8 cellular contexts compared by ENCODE assay signal in the genomic region with DNA sequence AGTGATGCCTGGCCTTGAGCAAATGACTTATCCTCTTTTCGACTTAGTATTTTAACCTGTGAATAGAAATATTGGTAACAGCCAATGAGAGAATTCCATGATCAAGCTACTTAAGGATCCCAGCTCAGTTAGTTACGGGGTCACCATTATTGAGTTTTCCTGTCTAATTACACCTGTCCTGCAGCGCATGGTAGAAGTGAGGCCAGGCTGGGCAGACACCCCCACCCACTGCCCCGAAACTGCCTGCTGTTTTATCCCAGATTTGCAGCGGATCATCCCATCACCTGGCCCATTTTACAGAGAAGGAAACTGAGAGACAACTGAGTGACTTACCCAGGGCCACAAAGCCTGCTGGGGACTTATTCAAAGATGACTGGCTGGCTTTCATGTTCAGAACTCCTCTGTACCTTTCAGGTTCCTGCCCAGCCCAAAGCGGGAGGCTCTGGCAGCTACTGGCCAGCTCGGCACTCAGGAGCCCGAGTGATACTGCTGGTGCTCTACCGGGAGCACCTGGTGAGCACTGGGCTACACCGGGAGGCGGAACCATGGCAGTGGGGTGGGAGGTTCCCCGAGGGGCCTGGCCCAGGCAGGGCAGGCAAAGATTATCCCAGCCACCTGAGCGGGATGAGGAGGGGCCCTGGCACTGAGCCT. TPM values are rescaled to one million over a fixed set of nuclear protein-coding genes. Genes with fewer than 3 reads are reported as not detected.
DNase-seq lines count a peak whose midpoint lies in the region; ATAC-seq and TF ChIP-seq lines count a peak whose summit lies in the region.

No MANE protein-coding gene starts in this region.

- peak overlapping the region; percentile 97 for H3K4me3 Mint-ChIP-seq in Caco-2 (ENCODE audit: unreplicated experiment)

- ATAC-seq in GM21515 (IDR thresholded peaks at IDR 0.05; ENCODE audit: unreplicated experiment) = no peak

- TF ChIP-seq POLR2A in Peyer's patch (IDR thresholded peaks at IDR 0.05) = no peak
- no peak for TF ChIP-seq POLR2A in esophagus muscularis mucosa (IDR thresholded peaks at IDR 0.05; ENCODE audit: low read depth)

- peaks cover 11% of the 10 kb centered on the region for H3K4me1 Mint-ChIP-seq in Caco-2 (ENCODE audit: low read depth, unreplicated experiment)

- peak overlapping the region; percentile 99 for H3K4me2 ChIP-seq in osteoblast (ENCODE audit: insufficient read depth, low read length)

- TF ChIP-seq CTCF in Caco-2 (IDR thresholded peaks at IDR 0.05; ENCODE audit: insufficient read depth in 1 of 2, low read depth in 1 of 2, low read length in 1 of 2, severe bottlenecking in 1 of 2, unreplicated experiment in 1 of 2) (no peak), Peyer's patch (IDR thresholded peaks at IDR 0.05) (no peak), esophagus muscularis mucosa (IDR thresholded peaks at IDR 0.05) (no peak), osteoblast (IDR thresholded peaks at IDR 0.05; ENCODE audit: extremely low read depth, low read depth, low read length) (no peak)

- H3K27ac Mint-ChIP-seq in Caco-2 (ENCODE audit: unreplicated experiment) = peak overlapping the region; percentile 95

- no peak overlapping the region for H2AFZ ChIP-seq in osteoblast (ENCODE audit: low read length)

- no TSS peak for BruUV-seq in Caco-2 (replicated peaks; lab: Mats Ljungman, UMichigan)

- intact Hi-C loops in Caco-2 (cut with micrococcal nuclease; ENCODE audit: unreplicated experiment) (no loop called here), esophagus muscularis mucosa (cut with DNase I) (no loop called here)

- H3K9me3 Mint-ChIP-seq in Caco-2 (ENCODE audit: unreplicated experiment) = no peaks in the 10 kb centered on the region

- POLR2A ChIA-PET in Caco-2 (lab: Charles Lee) = interaction anchor here (0.6 to 1.1 kb wide), 3 partner anchors 8 to 89 kb away, joined by 5 to 6 read pairs (median 5); partner anchors contain the start of gene FIBP

- H3K79me2 ChIP-seq in osteoblast (ENCODE audit: insufficient read depth, low read length) = peaks cover 47% of the 10 kb centered on the region

- peak overlapping the region; percentile 95 to 99 (median 97) for H3K27ac ChIP-seq in Peyer's patch
- peak overlapping the region; percentile 98 to 100 (median 98) for H3K27ac ChIP-seq in esophagus muscularis mucosa (replicated peaks in 1 of 4)
- peak overlapping the region; percentile 82 for H3K27ac ChIP-seq in osteoblast (ENCODE audit: low read depth, low read length)

- H3K36me3 Mint-ChIP-seq in Caco-2 (ENCODE audit: insufficient read depth, unreplicated experiment) = peaks cover 70% of the 10 kb centered on the region

- WGBS in esophagus muscularis mucosa = 81% methylated on average over 12 of the region's 13 CpGs

- H3K9me3 ChIP-seq in Caco-2 (no peaks in the 10 kb centered on the region), Peyer's patch (no peaks in the 10 kb centered on the region), esophagus muscularis mucosa (no peaks in the 10 kb centered on the region), osteoblast (ENCODE audit: low read depth, low read length) (no peaks in the 10 kb centered on the region)

- H3K4me1 ChIP-seq in Caco-2 (peaks cover 8% of the 10 kb centered on the region), Peyer's patch (peaks cover 0 to 25% (median 7%) of the 10 kb centered on the region in 4 donors), esophagus muscularis mucosa (peaks cover 24 to 60% (median 48%) of the 10 kb centered on the region in 4 donors), osteoblast (ENCODE audit: insufficient read depth, low read length) (peaks cover 33% of the 10 kb centered on the region)

- H3K27me3 Mint-ChIP-seq in Caco-2 (ENCODE audit: insufficient read depth, unreplicated experiment) = no peaks in the 10 kb centered on the region

- H3K36me3 ChIP-seq in Caco-2 (ENCODE audit: control insufficient read depth, insufficient read depth, low read length) (no peaks in the 10 kb centered on the region), Peyer's patch (peaks cover 0 to 51% (median 0%) of the 10 kb centered on the region in 3 donors), esophagus muscularis mucosa (peaks cover 35 to 56% (median 51%) of the 10 kb centered on the region in 4 donors), osteoblast (ENCODE audit: insufficient read depth, low read length) (peaks cover 50% of the 10 kb centered on the region)

- no peak for TF ChIP-seq EP300 in esophagus muscularis mucosa (IDR thresholded peaks at IDR 0.05)

- no peaks in the 10 kb centered on the region for H3K27me3 ChIP-seq in Caco-2 (replicated peaks; ENCODE audit: control insufficient read depth, insufficient read depth, low read length)
- H3K27me3 ChIP-seq in Peyer's patch = no peaks in the 10 kb centered on the region
- no peaks in the 10 kb centered on the region for H3K27me3 ChIP-seq in esophagus muscularis mucosa
- no peaks in the 10 kb centered on the region for H3K27me3 ChIP-seq in osteoblast (ENCODE audit: insufficient read depth, low read length)

- CTCF ChIA-PET in Caco-2 (lab: Charles Lee) = interaction anchor here (1.1 to 7.7 kb wide), 4 partner anchors 9 to 150 kb away, joined by 3 to 241 read pairs (median 33); partner anchors contain the start of genes CCDC85B, FIBP and KAT5

- peak in 1 of 2 experiments; percentile 32 for DNase-seq in Caco-2
- DNase-seq in Peyer's patch = peak in 1 of 3 donors; percentile 72
- no peak for DNase-seq in esophagus muscularis mucosa (ENCODE audit: extremely low spot score)
- DNase-seq in osteoblast (ENCODE audit: insufficient read length, low spot score, missing footprints) = peak; percentile 73
- DNase-seq in stimulated activated CD4-positive, alpha-beta T cell treated with anti-CD3 and anti-CD28 coated beads, Interleukin-12 subunit alpha, Interleukin-12 subunit beta, amount 100 ng/mL, for 4 hours = no peak
- DNase-seq in stimulated activated CD4-positive, alpha-beta T cell treated with anti-CD3 and anti-CD28 coated beads, Interleukin-4, amount 100 ng/mL, for 4 hours = no peak
- DNase-seq in hypothalamus (lab: John Stamatoyannopoulos, UW) = no peak

- peak overlapping the region; percentile 87 for H3K4me3 ChIP-seq in Caco-2 (ENCODE audit: low read depth, low read length)
- H3K4me3 ChIP-seq in Peyer's patch = peak overlapping the region; percentile 80 to 97 (median 90)
- peak overlapping the region; percentile 98 to 100 (median 99) for H3K4me3 ChIP-seq in esophagus muscularis mucosa
- peak overlapping the region; percentile 99 for H3K4me3 ChIP-seq in osteoblast (ENCODE audit: insufficient read depth, low read length)

- H4K20me1 ChIP-seq in osteoblast (ENCODE audit: insufficient read depth, low read length) = peaks cover 19% of the 10 kb centered on the region

RNA-seq across cellular contexts. Expression of gene MUS81, which starts 1.4 kb away (rescaled TPM):
- total RNA-seq in Caco-2 (2022) (74.1 and 74.6 TPM in 2 replicates), Peyer's patch (100 to 1,000 TPM in 1 of 4 donors, 10 to 100 TPM in 3; 68.3 to 101 (median 78.9) TPM), esophagus muscularis mucosa (10 to 100 TPM; 42.2 to 74.2 (median 58.3) TPM), osteoblast (50.1 and 53.6 TPM in 2 replicates)

RNA-seq across cellular contexts. Expression of gene CFL1, which starts 3.7 kb away (rescaled TPM):
- 960 and 1,056 TPM in 2 replicates for total RNA-seq in Caco-2 (2022)
- total RNA-seq in Peyer's patch = 1,000 to 10,000 TPM in 3 of 4 donors, 100 to 1,000 TPM in 1; 961 to 2,313 (median 1,456) TPM
- total RNA-seq in esophagus muscularis mucosa = 100 to 1,000 TPM; 610 to 793 (median 738) TPM
- 607 and 704 TPM in 2 replicates for total RNA-seq in osteoblast

RNA-seq across cellular contexts. Expression of gene EFEMP2, which starts 10.9 kb away (rescaled TPM):
- 1.3 and 1.4 TPM in 2 replicates for total RNA-seq in Caco-2 (2022)
- 10 to 100 TPM in 3 of 4 donors, 1 to 10 TPM in 1; 4.4 to 75.1 (median 12.1) TPM for total RNA-seq in Peyer's patch
- 100 to 1,000 TPM in 1 of 4 donors, 10 to 100 TPM in 3; 71.8 to 111 (median 82.2) TPM for total RNA-seq in esophagus muscularis mucosa
- 81.6 and 94.8 TPM in 2 replicates for total RNA-seq in osteoblast

RNA-seq across cellular contexts. Expression of gene CTSW, which starts 18.0 kb away (rescaled TPM):
- total RNA-seq in Caco-2 (2022) (not detected in 2 replicates), Peyer's patch (1 to 10 TPM in 2 of 4 donors, not detected in 2; 1.3 to 1.9 TPM), esophagus muscularis mucosa (1 to 10 TPM in 3 of 4 donors, under 1 TPM in 1; 0.83 to 2.7 (median 1.5) TPM), osteoblast (not detected in 2 replicates)

RNA-seq across cellular contexts. Expression of gene FIBP, which starts 26.6 kb away (rescaled TPM):
- total RNA-seq in Caco-2 (2022) (56.8 and 61.5 TPM in 2 replicates), Peyer's patch (100 to 1,000 TPM; 100 to 173 (median 122) TPM), esophagus muscularis mucosa (10 to 100 TPM; 33.2 to 74.3 (median 48.6) TPM), osteoblast (129 and 151 TPM in 2 replicates)
